ENCODE assay signal across 1 cellular context in the genomic region with DNA sequence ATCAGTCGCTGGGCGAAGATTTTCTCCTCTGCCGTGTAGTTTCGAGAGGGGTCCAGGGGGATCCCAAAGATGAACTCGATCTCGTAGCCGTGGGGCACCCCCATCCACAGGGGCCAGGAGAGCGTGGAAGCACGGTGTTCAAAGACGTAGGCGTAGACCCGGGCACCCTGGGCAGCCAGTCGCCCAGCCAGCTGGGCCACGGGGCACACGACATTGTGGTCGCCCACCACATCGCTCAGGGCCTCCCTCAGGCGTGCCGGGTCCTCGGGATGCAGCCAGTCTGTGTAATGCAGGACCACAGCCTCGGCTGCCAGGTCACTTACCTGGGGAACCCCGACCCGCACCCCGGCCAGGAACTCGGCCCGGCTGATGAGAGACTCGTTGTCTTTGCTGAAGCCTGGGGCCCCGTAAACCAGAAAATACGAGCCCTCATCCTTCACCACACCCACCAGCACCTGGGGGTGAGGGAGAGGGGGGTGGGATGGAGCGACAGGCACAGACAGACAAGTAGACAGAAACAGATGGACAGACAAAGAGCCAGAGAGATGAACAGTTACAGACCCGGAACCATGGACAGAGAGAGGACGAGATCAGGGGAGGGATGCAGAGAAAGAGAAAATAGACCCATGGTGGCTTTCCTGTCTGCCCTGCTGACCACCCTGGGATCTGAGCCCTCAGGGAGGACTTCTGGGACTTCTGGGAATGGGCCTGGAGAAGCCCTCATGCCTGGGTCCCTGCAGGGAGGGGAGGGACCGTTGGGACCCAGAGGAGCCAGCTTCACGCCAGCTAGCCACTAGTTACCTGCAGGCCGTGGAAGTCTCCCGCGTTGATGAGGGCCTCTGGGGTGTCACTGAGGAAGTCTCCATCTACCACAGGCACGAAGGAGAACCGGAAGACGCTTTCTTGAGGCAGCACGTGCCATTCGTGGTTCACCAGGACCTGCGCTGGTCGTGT.
TF ChIP-seq lines count a peak whose summit lies in the region.

No MANE protein-coding gene starts in this region.

TF ChIP-seq in HepG2, 621 proteins besides CTCF, POLR2A, EP300 and RAD21:
- TF ChIP-seq, protein P1, sequence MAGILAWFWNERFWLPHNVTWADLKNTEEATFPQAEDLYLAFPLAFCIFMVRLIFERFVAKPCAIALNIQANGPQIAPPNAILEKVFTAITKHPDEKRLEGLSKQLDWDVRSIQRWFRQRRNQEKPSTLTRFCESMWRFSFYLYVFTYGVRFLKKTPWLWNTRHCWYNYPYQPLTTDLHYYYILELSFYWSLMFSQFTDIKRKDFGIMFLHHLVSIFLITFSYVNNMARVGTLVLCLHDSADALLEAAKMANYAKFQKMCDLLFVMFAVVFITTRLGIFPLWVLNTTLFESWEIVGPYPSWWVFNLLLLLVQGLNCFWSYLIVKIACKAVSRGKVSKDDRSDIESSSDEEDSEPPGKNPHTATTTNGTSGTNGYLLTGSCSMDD (CRISPR knock-in tag; IDR thresholded peaks at IDR 0.05), result no peak
- TF ChIP-seq, protein P2, sequence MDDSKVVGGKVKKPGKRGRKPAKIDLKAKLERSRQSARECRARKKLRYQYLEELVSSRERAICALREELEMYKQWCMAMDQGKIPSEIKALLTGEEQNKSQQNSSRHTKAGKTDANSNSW (CRISPR knock-in tag; IDR thresholded peaks at IDR 0.05; ENCODE audit: borderline replicate concordance), result no peak
- TF ChIP-seq ZNF460 (CRISPR knock-in tag; IDR thresholded peaks at IDR 0.05; ENCODE audit: borderline replicate concordance), result no peak
- TF ChIP-seq SAFB2 (CRISPR knock-in tag; IDR thresholded peaks at IDR 0.05; ENCODE audit: borderline replicate concordance, low read depth), result no peak
- TF ChIP-seq, protein P3, sequence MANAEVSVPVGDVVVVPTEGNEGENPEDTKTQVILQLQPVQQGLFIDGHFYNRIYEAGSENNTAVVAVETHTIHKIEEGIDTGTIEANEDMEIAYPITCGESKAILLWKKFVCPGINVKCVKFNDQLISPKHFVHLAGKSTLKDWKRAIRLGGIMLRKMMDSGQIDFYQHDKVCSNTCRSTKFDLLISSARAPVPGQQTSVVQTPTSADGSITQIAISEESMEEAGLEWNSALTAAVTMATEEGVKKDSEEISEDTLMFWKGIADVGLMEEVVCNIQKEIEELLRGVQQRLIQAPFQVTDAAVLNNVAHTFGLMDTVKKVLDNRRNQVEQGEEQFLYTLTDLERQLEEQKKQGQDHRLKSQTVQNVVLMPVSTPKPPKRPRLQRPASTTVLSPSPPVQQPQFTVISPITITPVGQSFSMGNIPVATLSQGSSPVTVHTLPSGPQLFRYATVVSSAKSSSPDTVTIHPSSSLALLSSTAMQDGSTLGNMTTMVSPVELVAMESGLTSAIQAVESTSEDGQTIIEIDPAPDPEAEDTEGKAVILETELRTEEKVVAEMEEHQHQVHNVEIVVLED (CRISPR knock-in tag; IDR thresholded peaks at IDR 0.05; ENCODE audit: borderline replicate concordance), result no peak
- 0 out of 2 replicates have a peak, but pooled peaks have one; percentile 37 for TF ChIP-seq ZBTB38 (CRISPR knock-in tag; IDR thresholded peaks at IDR 0.05)
